1 cellular context compared by ENCODE assay signal in genomic region chr20:49805224-49805876, GRCh38.
TF ChIP-seq lines count a peak whose summit lies in the region.

No MANE protein-coding gene starts in this region.

TF ChIP-seq in GM12878, 131 proteins besides CTCF, POLR2A, EP300 and RAD21 (continued from another document):
- TF ChIP-seq CHD2 (IDR thresholded peaks at IDR 0.05; ENCODE audit: borderline replicate concordance, low read depth, low read length): peak; percentile 55; the same call in 1 of the 2 replicates
- TF ChIP-seq RELB (IDR thresholded peaks at IDR 0.05; ENCODE audit: low read depth): peak; percentile 67; the same call in 1 of the 2 replicates
- TF ChIP-seq IKZF1 (conservative IDR thresholded peaks at IDR 0.05): peak; percentile 75
- peak; percentile 20 for TF ChIP-seq PBX3 (IDR thresholded peaks at IDR 0.05; ENCODE audit: insufficient replicate concordance, low read depth, low read length)
- peak; percentile 27 for TF ChIP-seq MEF2B (IDR thresholded peaks at IDR 0.05; ENCODE audit: partially characterized antibody, poor library complexity, severe bottlenecking)
- TF ChIP-seq MLLT1 (IDR thresholded peaks at IDR 0.05): peak; percentile 92
- peak; percentile 71; the same call in 1 of the 2 replicates for TF ChIP-seq BACH1 (IDR thresholded peaks at IDR 0.05; ENCODE audit: borderline replicate concordance)
- TF ChIP-seq RUNX3 (IDR thresholded peaks at IDR 0.05; ENCODE audit: low read length): peak; percentile 85
- TF ChIP-seq ATF7 (IDR thresholded peaks at IDR 0.05; ENCODE audit: low read depth): peak; percentile 87
- peak; percentile 70 to 87; a peak in 3 of 4 replicates for TF ChIP-seq BHLHE40 (IDR thresholded peaks at IDR 0.05; ENCODE audit: borderline replicate concordance in 1 of 2, low read depth in 2 of 2, low read length in 1 of 2)
- TF ChIP-seq NBN (IDR thresholded peaks at IDR 0.05): peak; percentile 61; the same call in 1 of the 2 replicates
- peak; percentile 52; the same call in 1 of the 2 replicates for TF ChIP-seq RAD51 (IDR thresholded peaks at IDR 0.05)
- peak; percentile 56; the same call in 1 of the 2 replicates for TF ChIP-seq ZNF687 (IDR thresholded peaks at IDR 0.05)
- TF ChIP-seq PKNOX1 (IDR thresholded peaks at IDR 0.05): peak; percentile 94
- TF ChIP-seq IKZF2 (IDR thresholded peaks at IDR 0.05): peak; percentile 74 to 80
- TF ChIP-seq NR2F1 (conservative IDR thresholded peaks at IDR 0.05): peak; percentile 74
- 0 out of 2 replicates have a peak, but pooled peaks have one; percentile 25 for TF ChIP-seq HDGF (IDR thresholded peaks at IDR 0.05)
